13 cellular contexts compared by ENCODE assay signal in the genomic region with DNA sequence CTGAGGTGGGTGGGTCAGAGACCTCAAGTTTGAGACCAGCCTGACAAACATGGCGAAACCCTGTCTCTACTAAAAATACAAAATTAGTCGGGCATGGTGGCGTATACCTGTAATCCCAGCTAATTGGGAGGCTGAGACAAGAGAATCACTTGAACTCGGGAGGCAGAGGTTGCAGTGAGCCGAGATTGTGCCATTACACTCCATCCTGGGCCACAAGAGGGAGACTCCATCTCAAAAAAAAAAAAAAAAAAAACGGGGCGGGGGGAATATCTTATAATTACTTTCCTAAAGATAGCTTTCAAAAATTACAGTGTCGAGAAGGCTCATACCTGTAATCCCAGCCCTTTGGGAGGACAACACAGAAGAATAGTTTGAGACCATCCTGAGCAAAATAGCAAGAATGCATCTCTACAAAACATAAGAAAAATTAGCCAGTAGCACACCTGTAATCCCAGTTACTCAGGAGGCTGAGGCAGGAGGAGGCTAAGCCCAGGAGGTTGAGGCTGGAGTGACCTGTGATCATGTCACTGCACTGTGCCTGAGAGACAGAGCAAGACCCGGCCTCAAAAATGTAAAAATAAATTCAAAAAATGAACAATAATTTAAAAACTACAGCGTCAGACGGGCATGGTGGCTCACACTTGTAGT. TPM values are rescaled to one million over a fixed set of nuclear protein-coding genes. Genes with fewer than 3 reads are reported as not detected.
DNase-seq lines count a peak whose midpoint lies in the region; ATAC-seq and TF ChIP-seq lines count a peak whose summit lies in the region.
"Had no signal": no experiment of that assay in that cellular context is flagged by ENCODE, and none has a peak within 500 bp of the region (broad histone marks: within the 10 kb centered on the region; RNA-seq: fewer than 3 reads in every experiment).

No MANE protein-coding gene starts in this region.

- H3K4me3 Mint-ChIP-seq in neural crest cell, result no peak overlapping the region
- no peak overlapping the region for H3K4me3 Mint-ChIP-seq in activated CD4-positive, alpha-beta T cell treated with anti-CD3 and anti-CD28 coated beads for 36 hours
- H3K4me3 Mint-ChIP-seq: activated T-helper 17 cell treated with anti-CD3 and anti-CD28 coated beads, Interleukin-2, amount 50 U/mL, for 72 hours had no signal

- H3K4me1 ChIP-seq in DND-41 (ENCODE audit: insufficient read depth, low read length), result no peaks in the 10 kb centered on the region
- H3K4me1 ChIP-seq in KMS-11 (ENCODE audit: low read depth, poor library complexity, severe bottlenecking), result peaks cover 32% of the 10 kb centered on the region
- no peaks in the 10 kb centered on the region for H3K4me1 ChIP-seq in mammary epithelial cell (ENCODE audit: insufficient read depth, low read length)

- H3K27ac ChIP-seq in DND-41 (ENCODE audit: low read length) (no peak overlapping the region), KMS-11 (no peak overlapping the region), mammary epithelial cell (ENCODE audit: insufficient read depth, low read depth, low read length) (no peak overlapping the region)

- WGBS in mammary epithelial cell (ENCODE audit: low coverage, missing lambda C conversion rate), result 99% methylated on average over 8 of the region's 11 CpGs

- no peaks in the 10 kb centered on the region for H3K27me3 ChIP-seq in DND-41 (ENCODE audit: insufficient read depth, low read length, poor library complexity)
- no peaks in the 10 kb centered on the region for H3K27me3 ChIP-seq in KMS-11 (ENCODE audit: insufficient read depth, low read depth)
- no peaks in the 10 kb centered on the region for H3K27me3 ChIP-seq in mammary epithelial cell (ENCODE audit: insufficient read depth, low read length)
- H3K27me3 ChIP-seq: MG63 had no signal

- H3K36me3 ChIP-seq in DND-41 (ENCODE audit: insufficient read depth, low read length) (no peaks in the 10 kb centered on the region), KMS-11 (ENCODE audit: insufficient read depth) (no peaks in the 10 kb centered on the region), mammary epithelial cell (ENCODE audit: insufficient read depth, low read length) (no peaks in the 10 kb centered on the region)
- H3K36me3 ChIP-seq: MG63 had no signal

- H3K9me3 ChIP-seq in DND-41 (ENCODE audit: insufficient read depth, low read length, severe bottlenecking), result no peaks in the 10 kb centered on the region
- no peaks in the 10 kb centered on the region for H3K9me3 ChIP-seq in mammary epithelial cell (replicated peaks; ENCODE audit: insufficient read depth, low read length)
- H3K9me3 ChIP-seq: MG63 had no signal

- TF ChIP-seq CTCF in DND-41 (IDR thresholded peaks at IDR 0.05; ENCODE audit: borderline replicate concordance, extremely low read depth, low read length, poor library complexity, severe bottlenecking) (peak; percentile 30), KMS-11 (conservative IDR thresholded peaks at IDR 0.05; ENCODE audit: low read depth, low read length) (peak; percentile 50; the same call in 1 of the 2 replicates), mammary epithelial cell (conservative IDR thresholded peaks at IDR 0.05 in 1 of 2, IDR thresholded peaks at IDR 0.05 in 1 of 2; ENCODE audit: extremely low read depth in 1 of 2, insufficient read depth in 1 of 2, low read depth in 1 of 2, low read length in 2 of 2) (peak; percentile 11 to 27), neural crest cell (conservative IDR thresholded peaks at IDR 0.05) (peak; percentile 52)

- H3K9ac ChIP-seq in DND-41 (ENCODE audit: low read depth, low read length) (no peak overlapping the region), KMS-11 (no peak overlapping the region), mammary epithelial cell (ENCODE audit: insufficient read depth, low read length) (no peak overlapping the region)

- H3K4me3 ChIP-seq in DND-41 (ENCODE audit: low read depth in 1 of 2, low read length in 2 of 2) (no peak overlapping the region), KMS-11 (IDR thresholded peaks at IDR 0.05; ENCODE audit: insufficient read depth, low read depth, low read length) (no peak overlapping the region), mammary epithelial cell (replicated peaks in 1 of 3; ENCODE audit: insufficient read depth in 1 of 3, low read depth in 2 of 3, low read length in 3 of 3) (no peak overlapping the region)
- H3K4me3 ChIP-seq: MG63, SK-N-MC had no signal

- no peak overlapping the region for H3K27ac Mint-ChIP-seq in neural crest cell (ENCODE audit: unreplicated experiment)
- no peak overlapping the region for H3K27ac Mint-ChIP-seq in activated CD4-positive, alpha-beta T cell treated with anti-CD3 and anti-CD28 coated beads for 36 hours
- H3K27ac Mint-ChIP-seq: activated T-helper 17 cell treated with anti-CD3 and anti-CD28 coated beads, Interleukin-2, amount 50 U/mL, for 72 hours had no signal

- peaks cover under 1% of the 10 kb centered on the region for H3K36me3 Mint-ChIP-seq in neural crest cell (ENCODE audit: low read depth)
- peaks cover under 1% of the 10 kb centered on the region for H3K36me3 Mint-ChIP-seq in activated CD4-positive, alpha-beta T cell treated with anti-CD3 and anti-CD28 coated beads for 36 hours (ENCODE audit: low read depth)

- peaks cover under 1% of the 10 kb centered on the region for H3K9me3 Mint-ChIP-seq in neural crest cell
- H3K9me3 Mint-ChIP-seq in activated CD4-positive, alpha-beta T cell treated with anti-CD3 and anti-CD28 coated beads for 36 hours (ENCODE audit: low read depth), result no peaks in the 10 kb centered on the region
- H3K9me3 Mint-ChIP-seq: activated T-helper 17 cell treated with anti-CD3 and anti-CD28 coated beads, Interleukin-2, amount 50 U/mL, for 72 hours had no signal

- POLR2A ChIA-PET in activated CD4-positive, alpha-beta T cell treated with anti-CD3 and anti-CD28 coated beads for 36 hours (lab: Charles Lee), result interaction anchor here (0.6 kb wide), 1 partner anchor 60 kb away, joined by 4 read pairs; no protein-coding TSS in a partner anchor

- intact Hi-C loops in mammary epithelial cell (cut with micrococcal nuclease), result loop anchor here (1.0 kb wide), 1 partner anchor 138 kb away; no protein-coding TSS in a partner anchor
- intact Hi-C loops in activated CD4-positive, alpha-beta T cell treated with anti-CD3 and anti-CD28 coated beads for 36 hours (cut with DNase I, micrococcal nuclease), result no loop called here

- in situ Hi-C loops in mammary epithelial cell (cut with MboI; ENCODE audit: low sequenced_read_pairs in 2 of 2), result no loop called here

- H3K27me3 Mint-ChIP-seq in neural crest cell (ENCODE audit: low read depth), result no peaks in the 10 kb centered on the region
- no peaks in the 10 kb centered on the region for H3K27me3 Mint-ChIP-seq in activated CD4-positive, alpha-beta T cell treated with anti-CD3 and anti-CD28 coated beads for 36 hours
- H3K27me3 Mint-ChIP-seq: activated T-helper 17 cell treated with anti-CD3 and anti-CD28 coated beads, Interleukin-2, amount 50 U/mL, for 72 hours had no signal

- H3K4me2 ChIP-seq in DND-41 (ENCODE audit: insufficient read depth, low read length) (no peak overlapping the region), KMS-11 (no peak overlapping the region), mammary epithelial cell (ENCODE audit: insufficient read depth, low read depth, low read length) (no peak overlapping the region)

- H3K4me1 Mint-ChIP-seq in neural crest cell, result peaks cover 15% of the 10 kb centered on the region
- peaks cover 13% of the 10 kb centered on the region for H3K4me1 Mint-ChIP-seq in activated CD4-positive, alpha-beta T cell treated with anti-CD3 and anti-CD28 coated beads for 36 hours

- BruUV-seq in mammary epithelial cell (replicated peaks; lab: Mats Ljungman, UMichigan), result no TSS peak

- H4K20me1 ChIP-seq in DND-41 (ENCODE audit: insufficient read depth, low read length) (peaks cover 14% of the 10 kb centered on the region; the same call in 1 of the 2 replicates), KMS-11 (ENCODE audit: insufficient read depth) (no peaks in the 10 kb centered on the region), mammary epithelial cell (ENCODE audit: insufficient read depth, low read length) (no peaks in the 10 kb centered on the region)

- CTCF ChIA-PET in mammary epithelial cell (lab: Charles Lee; ENCODE audit: low non-redundant PET), result interaction anchor here (0.6 kb wide), 1 partner anchor 71 kb away, joined by 20 read pairs; no protein-coding TSS in a partner anchor
- CTCF ChIA-PET in activated CD4-positive, alpha-beta T cell treated with anti-CD3 and anti-CD28 coated beads for 36 hours (lab: Charles Lee), result interaction anchor here (0.6 to 0.8 kb wide), 4 partner anchors 16 to 651 kb away, joined by 3 read pairs; no protein-coding TSS in a partner anchor

- dilution Hi-C loops in mammary epithelial cell (cut with HindIII; ENCODE audit: low sequenced_read_pairs), result no loop called here

- H2AFZ ChIP-seq in DND-41 (ENCODE audit: low read depth, low read length) (no peak overlapping the region), KMS-11 (ENCODE audit: low read depth) (no peak overlapping the region), mammary epithelial cell (ENCODE audit: low read depth, low read length) (no peak overlapping the region)

- ATAC-seq in DND-41 (ENCODE audit: insufficient read depth, low read depth) (no peak), HG02610 (IDR thresholded peaks at IDR 0.05; ENCODE audit: unreplicated experiment) (no peak)
- no peak for ATAC-seq in activated CD4-positive, alpha-beta T cell treated with anti-CD3 and anti-CD28 coated beads for 36 hours
- ATAC-seq: activated T-helper 17 cell treated with anti-CD3 and anti-CD28 coated beads, Interleukin-2, amount 50 U/mL, for 72 hours; esophagus mucosa; right cardiac atrium had no signal

- H3K79me2 ChIP-seq in DND-41 (ENCODE audit: insufficient read depth, low read length), result peaks cover 82% of the 10 kb centered on the region
- H3K79me2 ChIP-seq in KMS-11 (ENCODE audit: insufficient read depth, low read depth), result peaks cover 50% of the 10 kb centered on the region; the same call in 1 of the 2 replicates
- H3K79me2 ChIP-seq in mammary epithelial cell (ENCODE audit: insufficient read depth, low read length), result peaks cover 35% of the 10 kb centered on the region

- DNase-seq in DND-41 (no peak), mammary epithelial cell (no peak), neural crest cell (ENCODE audit: low read depth, low spot score) (no peak), cerebellum (ENCODE audit: low spot score) (no peak)
- no peak for DNase-seq in activated CD4-positive, alpha-beta T cell treated with anti-CD3 and anti-CD28 coated beads for 36 hours
- DNase-seq: activated CD4-positive, CD25-positive, alpha-beta regulatory T cell treated with anti-CD3 and anti-CD28 coated beads, Interleukin-2, amount 50 U/mL, for 72 hours; MG63; right cardiac atrium had no signal

RNA-seq across cellular contexts. Expression of gene CBFA2T2, which starts 25.8 kb away (rescaled TPM):
- 10 to 100 TPM; 10.5 to 13.7 TPM for total RNA-seq in mammary epithelial cell
- 6.0 TPM for polyA plus RNA-seq in mammary epithelial cell
- polyA minus RNA-seq in mammary epithelial cell, result 14.1 TPM
- total RNA-seq in neural crest cell, result 36.5 and 37.9 TPM in 2 replicates
- 38.4 TPM for total RNA-seq in cerebellum
- total RNA-seq in activated CD4-positive, alpha-beta T cell treated with anti-CD3 and anti-CD28 coated beads for 36 hours, result 10 to 100 TPM; 10.9 to 12.9 TPM
